ENCODE assay signal across 29 cellular contexts in the genomic region with DNA sequence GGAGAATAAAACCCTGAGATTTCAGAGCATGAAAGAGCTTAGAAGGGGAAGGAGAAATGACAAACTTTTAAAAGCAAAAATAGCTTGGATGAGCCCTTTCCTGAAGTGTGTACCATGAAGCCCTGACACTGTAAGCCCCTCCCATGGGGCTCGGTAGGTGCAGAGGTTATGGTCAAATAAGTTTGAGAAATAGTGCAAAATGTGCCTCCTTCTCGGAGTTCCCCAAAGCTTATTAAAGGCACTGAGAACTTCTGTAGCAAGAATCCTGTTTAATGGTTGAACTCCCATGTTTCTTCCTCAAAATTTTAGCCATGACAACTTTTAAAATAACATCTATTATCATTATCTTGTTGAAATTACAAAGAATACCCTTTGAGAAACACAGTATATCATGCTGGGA.
"Had no signal": no experiment of that assay in that cellular context is flagged by ENCODE, and none has a peak within 500 bp of the region (broad histone marks: within the 10 kb centered on the region; RNA-seq: fewer than 3 reads in every experiment).

No MANE protein-coding gene starts in this region.

- ATAC-seq: activated CD4-positive, alpha-beta T cell treated with anti-CD3 and anti-CD28 coated beads for 36 hours; activated CD4-positive, CD25-positive, alpha-beta regulatory T cell treated with anti-CD3 and anti-CD28 coated beads, Interleukin-2, amount 50 U/mL, for 24 hours; activated naive CD4-positive, alpha-beta T cell treated with anti-CD3 and anti-CD28 coated beads, Interleukin-2, amount 50 U/mL, for 72 hours; activated T-cell treated with anti-CD3 and anti-CD28 coated beads, Interleukin-2, amount 50 U/mL, for 4 hours had no signal

- FAIRE-seq: RCC 7860, TTC549 had no signal

- H3K36me3 Mint-ChIP-seq: activated CD4-positive, alpha-beta memory T cell treated with anti-CD3 and anti-CD28 coated beads for 36 hours had no signal

- H3K9ac ChIP-seq: KMS-11 had no signal

- H3K4me3 Mint-ChIP-seq: activated CD4-positive, alpha-beta memory T cell treated with anti-CD3 and anti-CD28 coated beads for 36 hours; activated CD4-positive, alpha-beta T cell treated with anti-CD3 and anti-CD28 coated beads for 36 hours; activated naive CD4-positive, alpha-beta T cell treated with anti-CD3 and anti-CD28 coated beads for 36 hours; activated T-cell treated with anti-CD3 and anti-CD28 coated beads, Interleukin-2, amount 50 U/mL, for 4 hours; activated T-helper 1 cell treated with anti-CD3 and anti-CD28 coated beads, Interleukin-12 subunit alpha, Interleukin-12 subunit beta, Interleukin-2, Interleukin-4 antibody, amounts not matched to agents 30 ng/mL and 10 ng/mL and 1 ng/mL, durations not matched to agents 14 hours and 24 hours and 36 hours; T-helper 2 cell treated with Interferon-gamma antibody and Interleukin-4, amounts not matched to agents 5 μg/mL and 100 μg/mL, for 36 hours had no signal

- H3K27ac ChIP-seq: adrenal gland, brain microvascular endothelial cell, KMS-11, PC-9 had no signal

- H3K36me3 ChIP-seq: adrenal gland, brain microvascular endothelial cell had no signal

- H3K27me3 ChIP-seq: adrenal gland, brain microvascular endothelial cell had no signal

- H3K4me1 ChIP-seq: adrenal gland had no signal

- H3K4me2 ChIP-seq: KMS-11, PC-9 had no signal

- H3K4me3 ChIP-seq: adrenal gland, PC-9 had no signal

- H3K9me3 Mint-ChIP-seq: activated CD4-positive, alpha-beta memory T cell treated with anti-CD3 and anti-CD28 coated beads for 36 hours; activated naive CD4-positive, alpha-beta T cell treated with anti-CD3 and anti-CD28 coated beads for 36 hours; activated naive CD4-positive, alpha-beta T cell treated with anti-CD3 and anti-CD28 coated beads, Interleukin-2, amount 50 U/mL, for 72 hours; activated T-cell treated with anti-CD3 and anti-CD28 coated beads, Interleukin-2, amount 50 U/mL, for 4 hours; activated T-helper 1 cell treated with anti-CD3 and anti-CD28 coated beads, Interleukin-12 subunit alpha, Interleukin-12 subunit beta, Interleukin-2, Interleukin-4 antibody, amounts not matched to agents 30 ng/mL and 10 ng/mL and 1 ng/mL, durations not matched to agents 14 hours and 24 hours and 36 hours had no signal

- DNase-seq: activated CD4-positive, alpha-beta memory T cell treated with anti-CD3 and anti-CD28 coated beads for 36 hours; activated CD4-positive, alpha-beta T cell treated with anti-CD3 and anti-CD28 coated beads for 36 hours; activated CD4-positive, alpha-beta T cell treated with anti-CD3 and anti-CD28 coated beads, Interleukin-2, amount 50 U/mL, for 1 hour; activated CD8-positive, alpha-beta memory T cell treated with anti-CD3 and anti-CD28 coated beads, Interleukin-2, amount 50 U/mL, for 4 hours; activated gamma-delta T cell treated with Interleukin-2 at 50 U/mL for 16 hours; activated naive CD4-positive, alpha-beta T cell treated with anti-CD3 and anti-CD28 coated beads for 36 hours; activated T-cell treated with anti-CD3 and anti-CD28 coated beads for 4 hours; activated T-cell treated with anti-CD3 and anti-CD28 coated beads, Interleukin-2, amount 50 U/mL, for 4 hours; adrenal gland; aorta; brain microvascular endothelial cell; central memory CD4-positive, alpha-beta T cell; MM.1S; MV-4-11; NCI-H1092; NCI-H1436 treated with DMSO at 0.1 percent for 48 hours; NCI-H1694 treated with DMSO at 0.1 percent for 48 hours; NCI-H2029; NCI-H345; NCI-H524 treated with DMSO at 0.1 percent for 48 hours; Right ventricle myocardium superior had no signal

- H3K27ac Mint-ChIP-seq: activated CD4-positive, alpha-beta memory T cell treated with anti-CD3 and anti-CD28 coated beads for 36 hours; activated CD4-positive, alpha-beta T cell treated with anti-CD3 and anti-CD28 coated beads for 36 hours; activated naive CD4-positive, alpha-beta T cell treated with anti-CD3 and anti-CD28 coated beads for 36 hours; activated naive CD4-positive, alpha-beta T cell treated with anti-CD3 and anti-CD28 coated beads, Interleukin-2, amount 50 U/mL, for 72 hours; activated T-helper 1 cell treated with anti-CD3 and anti-CD28 coated beads, Interleukin-12 subunit alpha, Interleukin-12 subunit beta, Interleukin-2, Interleukin-4 antibody, amounts not matched to agents 30 ng/mL and 10 ng/mL and 1 ng/mL, durations not matched to agents 14 hours and 24 hours and 36 hours; T-helper 2 cell treated with Interferon-gamma antibody and Interleukin-4, amounts not matched to agents 5 μg/mL and 100 μg/mL, for 36 hours had no signal

- H3K9me3 ChIP-seq: adrenal gland had no signal

- H2AFZ ChIP-seq: PC-9 had no signal
